In the genomic region with DNA sequence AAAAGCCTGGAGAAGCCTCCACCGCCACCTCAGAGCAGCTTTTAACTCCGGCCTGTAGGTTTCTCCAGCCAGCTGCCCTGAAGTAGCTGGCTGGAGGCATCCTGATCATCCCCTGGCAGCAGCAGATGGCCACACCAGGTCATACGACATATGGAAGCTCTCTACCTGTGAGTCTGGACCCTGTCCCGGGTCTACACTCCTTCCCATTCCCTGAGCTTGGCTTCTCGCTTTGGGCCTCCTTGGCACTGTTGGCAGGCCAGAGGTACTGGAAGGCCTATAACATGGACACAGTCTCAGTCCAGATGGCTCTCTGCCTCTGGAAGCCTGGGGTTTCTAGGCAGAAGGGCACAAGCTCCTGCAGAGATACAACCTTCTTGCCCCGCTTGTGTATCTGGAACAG, we compare ENCODE assay signal across 18 cellular contexts. TPM values are rescaled to one million over a fixed set of nuclear protein-coding genes. Genes with fewer than 3 reads are reported as not detected.
DNase-seq lines count a peak whose midpoint lies in the region; ATAC-seq and TF ChIP-seq lines count a peak whose summit lies in the region.
"Had no signal": no experiment of that assay in that cellular context is flagged by ENCODE, and none has a peak within 500 bp of the region (broad histone marks: within the 10 kb centered on the region; RNA-seq: fewer than 3 reads in every experiment).

No MANE protein-coding gene starts in this region.

- TF ChIP-seq EP300 in stomach (IDR thresholded peaks at IDR 0.05), result no peak

- H3K9me3 Mint-ChIP-seq in chondrocyte (ENCODE audit: low read depth) (no peaks in the 10 kb centered on the region), nephron (no peaks in the 10 kb centered on the region)
- no peaks in the 10 kb centered on the region for H3K9me3 Mint-ChIP-seq in activated naive CD4-positive, alpha-beta T cell treated with anti-CD3 and anti-CD28 coated beads, Interleukin-2, amount 10 ng/mL, durations not matched to agents 7 days and 5 days
- H3K9me3 Mint-ChIP-seq: activated naive CD8-positive, alpha-beta T cell treated with anti-CD3 and anti-CD28 coated beads for 36 hours; CD8-positive, alpha-beta T cell; IgD-negative memory B cell; memory B cell; natural killer cell had no signal

- peak; percentile 50 for DNase-seq in WERI-Rb-1
- peak; percentile 24 for DNase-seq in chondrocyte (ENCODE audit: low spot score)
- no peak for DNase-seq in stomach
- no peak for DNase-seq in activated naive CD4-positive, alpha-beta T cell treated with anti-CD3 and anti-CD28 coated beads, Interleukin-2, amount 10 ng/mL, durations not matched to agents 7 days and 5 days
- DNase-seq in RKO (ENCODE audit: low spot score), result no peak
- DNase-seq in EL, result no peak
- DNase-seq: activated naive CD8-positive, alpha-beta T cell treated with anti-CD3 and anti-CD28 coated beads for 36 hours; brain microvascular endothelial cell; CD8-positive, alpha-beta T cell; natural killer cell; NCI-H82; SK-N-SH; stimulated activated CD4-positive, alpha-beta T cell treated with anti-CD3 and anti-CD28 coated beads, Interleukin-15, amount 100 ng/mL, for 24 hours had no signal

- intact Hi-C loops in stomach (cut with DNase I; ENCODE audit: low total_unique reads), result no loop called here

- CTCF ChIA-PET in activated naive CD4-positive, alpha-beta T cell treated with anti-CD3 and anti-CD28 coated beads, Interleukin-2, amount 10 ng/mL, durations not matched to agents 7 days and 5 days (lab: Charles Lee), result interaction anchor here (1.1 to 3.1 kb wide), 5 partner anchors 14 to 371 kb away, joined by 3 to 8 read pairs (median 4); a partner anchor contains a TSS

- H3K9me3 ChIP-seq in WERI-Rb-1 (ENCODE audit: severe bottlenecking) (no peaks in the 10 kb centered on the region), stomach (no peaks in the 10 kb centered on the region)
- H3K9me3 ChIP-seq: SK-N-SH, tibial nerve had no signal

- H3K36me3 ChIP-seq in WERI-Rb-1, result peaks cover 32% of the 10 kb centered on the region
- peaks cover 0 to 78% (median 49%) of the 10 kb centered on the region in 4 donors for H3K36me3 ChIP-seq in stomach

- no peak for TF ChIP-seq POLR2A in stomach (IDR thresholded peaks at IDR 0.05)

- TF ChIP-seq CTCF in WERI-Rb-1 (IDR thresholded peaks at IDR 0.05; ENCODE audit: low read depth, low read length) (no peak), chondrocyte (IDR thresholded peaks at IDR 0.05) (no peak), nephron (IDR thresholded peaks at IDR 0.05; ENCODE audit: unreplicated experiment in 3 of 3) (no peak), stomach (IDR thresholded peaks at IDR 0.05) (no peak)

- H3K27ac Mint-ChIP-seq in chondrocyte (ENCODE audit: unreplicated experiment) (no peak overlapping the region), nephron (peak overlapping the region; percentile 91 to 96 (median 91))
- H3K27ac Mint-ChIP-seq in activated naive CD4-positive, alpha-beta T cell treated with anti-CD3 and anti-CD28 coated beads, Interleukin-2, amount 10 ng/mL, durations not matched to agents 7 days and 5 days, result no peak overlapping the region
- H3K27ac Mint-ChIP-seq: activated naive CD8-positive, alpha-beta T cell treated with anti-CD3 and anti-CD28 coated beads for 36 hours; CD8-positive, alpha-beta T cell; memory B cell; natural killer cell had no signal

- H3K27ac ChIP-seq in WERI-Rb-1 (no peak overlapping the region), stomach (peak overlapping the region; percentile 9 to 83 (median 63))
- H3K27ac ChIP-seq: brain microvascular endothelial cell had no signal

- H3K4me3 ChIP-seq in WERI-Rb-1 (ENCODE audit: low read depth, low read length) (no peak overlapping the region), stomach (no peak overlapping the region)
- H3K4me3 ChIP-seq: tibial nerve had no signal

- peaks cover 8% of the 10 kb centered on the region for H3K36me3 Mint-ChIP-seq in chondrocyte (ENCODE audit: low read depth)
- H3K36me3 Mint-ChIP-seq in nephron (ENCODE audit: low read depth), result peaks cover 41% of the 10 kb centered on the region
- H3K36me3 Mint-ChIP-seq in activated naive CD4-positive, alpha-beta T cell treated with anti-CD3 and anti-CD28 coated beads, Interleukin-2, amount 10 ng/mL, durations not matched to agents 7 days and 5 days, result peaks cover 8% of the 10 kb centered on the region
- H3K36me3 Mint-ChIP-seq: natural killer cell had no signal

- H3K4me3 Mint-ChIP-seq in chondrocyte (ENCODE audit: unreplicated experiment), result no peak overlapping the region
- H3K4me3 Mint-ChIP-seq in nephron, result no peak overlapping the region
- H3K4me3 Mint-ChIP-seq in activated naive CD4-positive, alpha-beta T cell treated with anti-CD3 and anti-CD28 coated beads, Interleukin-2, amount 10 ng/mL, durations not matched to agents 7 days and 5 days, result no peak overlapping the region
- H3K4me3 Mint-ChIP-seq: activated naive CD8-positive, alpha-beta T cell treated with anti-CD3 and anti-CD28 coated beads for 36 hours; CD8-positive, alpha-beta T cell; memory B cell; natural killer cell had no signal

- H3K4me1 ChIP-seq in stomach, result peaks cover 28 to 53% (median 47%) of the 10 kb centered on the region in 4 donors

- H3K27me3 ChIP-seq in WERI-Rb-1 (ENCODE audit: insufficient read depth, low read depth, severe bottlenecking), result no peaks in the 10 kb centered on the region
- no peaks in the 10 kb centered on the region for H3K27me3 ChIP-seq in stomach
- H3K27me3 ChIP-seq: brain microvascular endothelial cell, tibial nerve had no signal

- 93 to 98% (median 95%) methylated on average over 5 to 6 of the region's 6 CpGs for WGBS in stomach, 5 donors

- ATAC-seq in GM19455 (IDR thresholded peaks at IDR 0.05; ENCODE audit: unreplicated experiment), result no peak
- ATAC-seq: CD8-positive, alpha-beta T cell; natural killer cell had no signal

- H3K4me1 Mint-ChIP-seq in chondrocyte (ENCODE audit: low read depth), result peaks cover 32% of the 10 kb centered on the region
- peaks cover 57% of the 10 kb centered on the region for H3K4me1 Mint-ChIP-seq in nephron
- H3K4me1 Mint-ChIP-seq in activated naive CD4-positive, alpha-beta T cell treated with anti-CD3 and anti-CD28 coated beads, Interleukin-2, amount 10 ng/mL, durations not matched to agents 7 days and 5 days, result peaks cover 3% of the 10 kb centered on the region
- H3K4me1 Mint-ChIP-seq: IgD-negative memory B cell, memory B cell, natural killer cell had no signal

- H3K27me3 Mint-ChIP-seq in chondrocyte (ENCODE audit: low read depth), result no peaks in the 10 kb centered on the region
- no peaks in the 10 kb centered on the region for H3K27me3 Mint-ChIP-seq in nephron (ENCODE audit: low read depth)
- H3K27me3 Mint-ChIP-seq in activated naive CD4-positive, alpha-beta T cell treated with anti-CD3 and anti-CD28 coated beads, Interleukin-2, amount 10 ng/mL, durations not matched to agents 7 days and 5 days, result no peaks in the 10 kb centered on the region
- H3K27me3 Mint-ChIP-seq: activated naive CD8-positive, alpha-beta T cell treated with anti-CD3 and anti-CD28 coated beads for 36 hours; IgD-negative memory B cell; memory B cell had no signal

RNA-seq across cellular contexts. Expression of a gene that starts 43.5 kb away (rescaled TPM):
- total RNA-seq in chondrocyte (40.3 to 74.4 TPM (median 66.8 TPM) in 3 replicates), stomach (100 to 1,000 TPM in 3 of 5 donors, 10 to 100 TPM in 2; 40.0 to 253 (median 149) TPM)
- 10 to 100 TPM; 45.6 to 83.2 (median 68.4) TPM for polyA plus RNA-seq in stomach

Comparison
In these comparisons a context has a peak if more than half of its experiments do, and no peak if none do; other contexts are left out.
1. DNase-seq: peak in WERI-Rb-1 (single experiment) and chondrocyte (single experiment); none in stomach (single experiment), activated naive CD4-positive, alpha-beta T cell treated with anti-CD3 and anti-CD28 coated beads, Interleukin-2, amount 10 ng/mL, durations not matched to agents 7 days and 5 days (single experiment), RKO (single experiment) and EL (single experiment).
2. H3K27ac Mint-ChIP-seq: peak in nephron (3 of 3); none in chondrocyte (single experiment) and activated naive CD4-positive, alpha-beta T cell treated with anti-CD3 and anti-CD28 coated beads, Interleukin-2, amount 10 ng/mL, durations not matched to agents 7 days and 5 days (single experiment).